19 cellular contexts compared by ENCODE assay signal in genomic region chr11:129723964-129724291, GRCh38.
A peak's percentile ranks its signal among the peaks of the same experiment; 100 is the strongest.
DNase-seq lines count a peak whose midpoint lies in the region; ATAC-seq, FAIRE-seq and TF ChIP-seq lines count a peak whose summit lies in the region.
"Had no signal": no experiment of that assay in that cellular context is flagged by ENCODE, and none has a peak within 500 bp of the region (broad histone marks: within the 10 kb centered on the region; RNA-seq: fewer than 3 reads in every experiment).

No MANE protein-coding gene starts in this region.

- FAIRE-seq in D721Med (lab: Jason Lieb, UNC), result no peak
- FAIRE-seq: H1, K562 had no signal

- H3K4me1 ChIP-seq in RWPE2 (ENCODE audit: insufficient read depth, poor library complexity, severe bottlenecking), result peaks cover 25% of the 10 kb centered on the region
- H3K4me1 ChIP-seq: BE2C, Caco-2, SJCRH30 had no signal

- no peaks in the 10 kb centered on the region for H3K36me3 ChIP-seq in RWPE2 (ENCODE audit: low read depth)
- H3K36me3 ChIP-seq: BE2C, SJCRH30 had no signal

- H3K27me3 ChIP-seq in RWPE2 (ENCODE audit: insufficient read depth, poor library complexity, severe bottlenecking), result no peaks in the 10 kb centered on the region
- H3K27me3 ChIP-seq: BE2C, SJCRH30 had no signal

- peak overlapping the region; percentile 48 for H3K27ac ChIP-seq in RWPE2 (ENCODE audit: poor library complexity, severe bottlenecking)
- H3K27ac ChIP-seq: SJCRH30 had no signal

- no peak overlapping the region for H3K4me3 ChIP-seq in RWPE2 (ENCODE audit: severe bottlenecking)
- H3K4me3 ChIP-seq: K562, SJCRH30 had no signal

- DNase-seq in DMS53 (lab: John Stamatoyannopoulos, UW), result peak; percentile 27
- no peak for DNase-seq in DMS53 treated with DMSO at 0.1 percent for 48 hours (lab: John Stamatoyannopoulos, UW; ENCODE audit: unreplicated experiment)
- DNase-seq in SHP77 (lab: John Stamatoyannopoulos, UW), result peak; percentile 25 to 35
- no peak for DNase-seq in SHP77 treated with DMSO at 0.1 percent for 48 hours (lab: John Stamatoyannopoulos, UW)
- DNase-seq in RWPE2 (ENCODE audit: low spot score), result peak; percentile 39
- DNase-seq in D721Med (ENCODE audit: insufficient read length, low spot score), result no peak
- DNase-seq in SW480 (ENCODE audit: low spot score), result no peak
- DNase-seq in OCI-M1 (lab: John Stamatoyannopoulos, UW), result no peak
- DNase-seq: 8988T; BE2C; CD4-positive, CD25-positive, alpha-beta regulatory T cell; DND-41; NCI-H2029 treated with DMSO at 0.1 percent for 48 hours; NCI-H226; NCI-H526; SJCRH30 had no signal

- no peak for TF ChIP-seq CTCF in RWPE2 (IDR thresholded peaks at IDR 0.05; ENCODE audit: poor library complexity, severe bottlenecking)
- no peak for TF ChIP-seq CTCF in D721Med (IDR thresholded peaks at IDR 0.05; ENCODE audit: insufficient read depth, missing control alignments)

- H3K9me3 ChIP-seq in RWPE2 (ENCODE audit: severe bottlenecking), result no peaks in the 10 kb centered on the region
- H3K9me3 ChIP-seq: BE2C, Caco-2, SJCRH30 had no signal

- ATAC-seq in RWPE2 (ENCODE audit: low read depth), result no peak
- ATAC-seq: K562 had no signal

Comparison
In these comparisons a context has a peak if more than half of its experiments do, and no peak if none do; other contexts are left out.
1. DNase-seq: peak in DMS53 (single experiment), SHP77 (2 of 2) and RWPE2 (single experiment); none in DMS53 treated with DMSO at 0.1 percent for 48 hours (single experiment), SHP77 treated with DMSO at 0.1 percent for 48 hours (single experiment), D721Med (single experiment), SW480 (single experiment) and OCI-M1 (single experiment).